ENCODE assay signal across 15 cellular contexts in genomic region chr3:23876901-23877300, GRCh38. TPM values are rescaled to one million over a fixed set of nuclear protein-coding genes. Genes with fewer than 3 reads are reported as not detected.
DNase-seq lines count a peak whose midpoint lies in the region; ATAC-seq and TF ChIP-seq lines count a peak whose summit lies in the region.
"Had no signal": no experiment of that assay in that cellular context is flagged by ENCODE, and none has a peak within 500 bp of the region (broad histone marks: within the 10 kb centered on the region; RNA-seq: fewer than 3 reads in every experiment).

No MANE protein-coding gene starts in this region.

- in situ Hi-C loops in GM23248 (cut with MboI) = no loop called here

- peaks cover 71% of the 10 kb centered on the region for H3K79me2 ChIP-seq in GM23248 (ENCODE audit: insufficient read depth)
- H3K79me2 ChIP-seq in smooth muscle cell (ENCODE audit: low read depth) = peaks cover 65% of the 10 kb centered on the region

- no peak for TF ChIP-seq CTCF in fibroblast of mammary gland (conservative IDR thresholded peaks at IDR 0.05; ENCODE audit: control insufficient read depth, insufficient read depth, low read depth, low read length)
- TF ChIP-seq CTCF in smooth muscle cell (IDR thresholded peaks at IDR 0.05; ENCODE audit: borderline replicate concordance, insufficient read depth, poor library complexity, severe bottlenecking) = no peak
- no peak for TF ChIP-seq CTCF in activated CD8-positive, alpha-beta T cell treated with anti-CD3 and anti-CD28 coated beads for 36 hours (IDR thresholded peaks at IDR 0.05)

- no peaks in the 10 kb centered on the region for H3K9me2 ChIP-seq in GM23248 (ENCODE audit: insufficient read depth)

- H3K27ac ChIP-seq in GM23248 = peak overlapping the region; percentile 72
- H3K27ac ChIP-seq in smooth muscle cell (ENCODE audit: low read depth) = peak overlapping the region; percentile 45
- H3K27ac ChIP-seq: BLaER1, SJSA1 had no signal

- peaks cover 12% of the 10 kb centered on the region for H3K36me3 Mint-ChIP-seq in activated CD8-positive, alpha-beta T cell treated with anti-CD3 and anti-CD28 coated beads for 36 hours (ENCODE audit: low read depth)

- ATAC-seq in GM21367 (IDR thresholded peaks at IDR 0.05; ENCODE audit: unreplicated experiment) (no peak), HG03378 (IDR thresholded peaks at IDR 0.05; ENCODE audit: unreplicated experiment) (no peak)
- no peak for ATAC-seq in activated CD8-positive, alpha-beta T cell treated with anti-CD3 and anti-CD28 coated beads for 36 hours

- H3K4me3 ChIP-seq in GM23248 (peak overlapping the region; percentile 38; the same call in 1 of the 2 replicates), adipocyte (ENCODE audit: low read length) (peak overlapping the region; percentile 57), fibroblast of mammary gland (ENCODE audit: control insufficient read depth, low read depth, low read length) (no peak overlapping the region), smooth muscle cell (no peak overlapping the region)
- H3K4me3 ChIP-seq: BLaER1, SJSA1 had no signal

- H3K4me1 ChIP-seq in GM23248 (ENCODE audit: insufficient read depth) = peaks cover 41% of the 10 kb centered on the region
- peaks cover 43% of the 10 kb centered on the region for H3K4me1 ChIP-seq in adipocyte (ENCODE audit: control insufficient read depth, insufficient read depth, low read length)
- H3K4me1 ChIP-seq in smooth muscle cell (ENCODE audit: low read depth) = peaks cover 16% of the 10 kb centered on the region

- no peaks in the 10 kb centered on the region for H3K9me3 Mint-ChIP-seq in activated CD8-positive, alpha-beta T cell treated with anti-CD3 and anti-CD28 coated beads for 36 hours
- H3K9me3 Mint-ChIP-seq: CD8-positive, alpha-beta memory T cell had no signal

- H3K27me3 ChIP-seq in GM23248 (replicated peaks; ENCODE audit: insufficient read depth) (no peaks in the 10 kb centered on the region), adipocyte (replicated peaks; ENCODE audit: control insufficient read depth, insufficient read depth, low read length) (no peaks in the 10 kb centered on the region), smooth muscle cell (ENCODE audit: low read depth) (no peaks in the 10 kb centered on the region)
- H3K27me3 ChIP-seq: BLaER1, SJSA1 had no signal

- H3K4me3 Mint-ChIP-seq in activated CD8-positive, alpha-beta T cell treated with anti-CD3 and anti-CD28 coated beads for 36 hours = no peak overlapping the region
- H3K4me3 Mint-ChIP-seq: CD8-positive, alpha-beta memory T cell had no signal

- no peaks in the 10 kb centered on the region for H4K20me1 ChIP-seq in GM23248 (ENCODE audit: insufficient read depth)
- H4K20me1 ChIP-seq in smooth muscle cell (ENCODE audit: low read depth) = peaks cover 88% of the 10 kb centered on the region

- WGBS in GM23248 (ENCODE audit: low coverage in 1 of 2, low lambda C conversion rate in 2 of 2, missing lambda C conversion rate in 2 of 2), 2 experiments = 68 to 74% methylated on average over 3 of the region's 3 CpGs
- WGBS in smooth muscle cell (ENCODE audit: low lambda C conversion rate) = 95% methylated on average over 3 of the region's 3 CpGs

- peak; percentile 39 for DNase-seq in GM23248
- no peak for DNase-seq in adipocyte (ENCODE audit: low read depth)
- DNase-seq in fibroblast of mammary gland (ENCODE audit: low read depth) = peak; percentile 34
- DNase-seq in smooth muscle cell (lab: John Stamatoyannopoulos, UW; ENCODE audit: unreplicated experiment) = no peak
- DNase-seq in activated CD8-positive, alpha-beta T cell treated with anti-CD3 and anti-CD28 coated beads for 36 hours = no peak
- DNase-seq: CD8-positive, alpha-beta memory T cell; MM.1S; NCI-H1105 treated with DMSO at 0.1 percent for 48 hours; NCI-H2029 treated with DMSO at 0.1 percent for 48 hours; NCI-H510A; RPMI8226 had no signal

- intact Hi-C loops in activated CD8-positive, alpha-beta T cell treated with anti-CD3 and anti-CD28 coated beads for 36 hours (cut with micrococcal nuclease) = no loop called here

- POLR2A ChIA-PET in activated CD8-positive, alpha-beta T cell treated with anti-CD3 and anti-CD28 coated beads for 36 hours (lab: Charles Lee) = no interaction called here

- H3K4me2 ChIP-seq in GM23248 (ENCODE audit: unreplicated experiment) = peak overlapping the region; percentile 84
- peak overlapping the region; percentile 43 for H3K4me2 ChIP-seq in smooth muscle cell
- H3K4me2 ChIP-seq: BLaER1 had no signal

- peaks cover 45% of the 10 kb centered on the region for H3F3A ChIP-seq in GM23248 (ENCODE audit: insufficient read depth)
- peaks cover 3% of the 10 kb centered on the region for H3F3A ChIP-seq in smooth muscle cell (ENCODE audit: low read depth)

- no peaks in the 10 kb centered on the region for H3K9me3 ChIP-seq in GM23248 (ENCODE audit: low read depth)
- H3K9me3 ChIP-seq in adipocyte (ENCODE audit: control insufficient read depth, low read length) = no peaks in the 10 kb centered on the region
- no peaks in the 10 kb centered on the region for H3K9me3 ChIP-seq in smooth muscle cell (replicated peaks; ENCODE audit: low read depth)
- H3K9me3 ChIP-seq: SJSA1 had no signal

- H3K9ac ChIP-seq in GM23248 = peak overlapping the region; percentile 57
- H3K9ac ChIP-seq in adipocyte (ENCODE audit: low read length) = peak overlapping the region; percentile 60
- no peak overlapping the region for H3K9ac ChIP-seq in smooth muscle cell (ENCODE audit: low read depth)
- H3K9ac ChIP-seq: BLaER1 had no signal

- H3K4me1 Mint-ChIP-seq in activated CD8-positive, alpha-beta T cell treated with anti-CD3 and anti-CD28 coated beads for 36 hours (ENCODE audit: low read depth) = peaks cover 20% of the 10 kb centered on the region

- no peaks in the 10 kb centered on the region for H3K27me3 Mint-ChIP-seq in activated CD8-positive, alpha-beta T cell treated with anti-CD3 and anti-CD28 coated beads for 36 hours

- CTCF ChIA-PET in activated CD8-positive, alpha-beta T cell treated with anti-CD3 and anti-CD28 coated beads for 36 hours (lab: Charles Lee) = interaction anchor here (0.7 to 1.0 kb wide), 2 partner anchors 11 to 76 kb away, joined by 3 to 4 read pairs; no protein-coding TSS in a partner anchor

- no peaks in the 10 kb centered on the region for H3K36me3 ChIP-seq in GM23248 (ENCODE audit: low read depth)
- no peaks in the 10 kb centered on the region for H3K36me3 ChIP-seq in adipocyte (ENCODE audit: control insufficient read depth, insufficient read depth, low read length, severe bottlenecking)
- H3K36me3 ChIP-seq in smooth muscle cell (ENCODE audit: low read depth) = no peaks in the 10 kb centered on the region

- no peak overlapping the region for H3K27ac Mint-ChIP-seq in activated CD8-positive, alpha-beta T cell treated with anti-CD3 and anti-CD28 coated beads for 36 hours

- H2AFZ ChIP-seq in GM23248 (no peak overlapping the region), smooth muscle cell (ENCODE audit: low read depth) (no peak overlapping the region)

RNA-seq across cellular contexts. Expression of gene NKIRAS1, which starts 39.9 kb away (rescaled TPM):
- 15.0 and 18.5 TPM in 2 replicates for total RNA-seq in GM23248 (2014; rRNA removed; shearing (Covaris generic))
- polyA plus RNA-seq in GM23248 (2016; fragmentation: Nextera tagmentation; extraction: Ambion mirVana) (17.2 and 18.9 TPM in 2 replicates), smooth muscle cell (14.9 and 15.3 TPM in 2 replicates)
- 15.5 and 17.1 TPM in 2 replicates for total RNA-seq in smooth muscle cell
- total RNA-seq in activated CD8-positive, alpha-beta T cell treated with anti-CD3 and anti-CD28 coated beads for 36 hours = 1 to 10 TPM; 3.6 to 3.9 TPM

RNA-seq across cellular contexts. Expression of gene RPL15, which starts 40.0 kb away (rescaled TPM):
- 1,523 and 2,236 TPM in 2 replicates for total RNA-seq in GM23248 (2014; rRNA removed; shearing (Covaris generic))
- polyA plus RNA-seq in GM23248 (2016; fragmentation: Nextera tagmentation; extraction: Ambion mirVana) (1,678 and 1,685 TPM in 2 replicates), smooth muscle cell (1,471 and 1,491 TPM in 2 replicates)
- 2,505 and 2,593 TPM in 2 replicates for total RNA-seq in smooth muscle cell
- 1,000 to 10,000 TPM; 2,671 to 2,747 TPM for total RNA-seq in activated CD8-positive, alpha-beta T cell treated with anti-CD3 and anti-CD28 coated beads for 36 hours

Comparison
In these comparisons a context has a peak if more than half of its experiments do, and no peak if none do; other contexts are left out.
1. DNase-seq: peak in GM23248 (single experiment) and fibroblast of mammary gland (single experiment); none in adipocyte (single experiment), smooth muscle cell (single experiment) and activated CD8-positive, alpha-beta T cell treated with anti-CD3 and anti-CD28 coated beads for 36 hours (single experiment).
2. H3K4me3 ChIP-seq: peak in GM23248 (single experiment) and adipocyte (single experiment); none in fibroblast of mammary gland (single experiment) and smooth muscle cell (single experiment).